Comparison of ENCODE assay signal across 22 cellular contexts in the genomic region with DNA sequence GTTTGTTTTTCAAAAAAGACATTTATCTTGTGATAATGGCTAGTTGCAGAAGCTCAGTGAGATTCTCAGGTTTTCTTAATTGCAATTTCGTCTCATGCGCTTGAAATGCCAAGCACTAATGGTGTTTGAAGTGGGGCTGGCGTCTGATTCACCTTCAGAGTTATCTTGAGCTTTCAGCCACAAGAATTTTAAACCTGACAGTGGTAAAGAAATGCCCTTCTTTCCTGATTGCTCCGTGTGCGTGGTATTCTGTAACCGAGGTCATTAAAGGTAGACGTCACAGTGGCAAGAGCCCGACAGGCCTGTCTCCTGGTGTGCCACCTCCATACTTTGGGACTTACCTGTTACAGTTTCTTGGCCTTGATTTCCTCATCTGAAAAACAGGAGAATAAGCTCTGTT.
DNase-seq lines count a peak whose midpoint lies in the region; ATAC-seq and TF ChIP-seq lines count a peak whose summit lies in the region.
"Had no signal": no experiment of that assay in that cellular context is flagged by ENCODE, and none has a peak within 500 bp of the region (broad histone marks: within the 10 kb centered on the region; RNA-seq: fewer than 3 reads in every experiment).

No MANE protein-coding gene starts in this region.

- no peak for DNase-seq in Right ventricle myocardium superior
- no peak for DNase-seq in left cardiac atrium
- DNase-seq in Daoy (ENCODE audit: low read depth), result peak; percentile 84
- DNase-seq in glomerular visceral epithelial cell (ENCODE audit: extremely low spot score), result peak; percentile 38
- no peak for DNase-seq in psoas muscle
- no peak for DNase-seq in stimulated activated naive CD4-positive, alpha-beta T cell (lab: John Stamatoyannopoulos, UW)
- DNase-seq in mesendoderm, result no peak
- no peak for DNase-seq in NOMO-1 treated with DMSO at 0.1 percent for 48 hours (lab: John Stamatoyannopoulos, UW; ENCODE audit: unreplicated experiment)
- DNase-seq: 8988T; CD4-positive, alpha-beta T cell; Karpas-422; NCI-H1105 treated with DMSO at 0.1 percent for 48 hours; NCI-H2029; NCI-H226; NCI-H510A; NCI-H69; SIG-M5 had no signal

- no peak for TF ChIP-seq CTCF in psoas muscle (IDR thresholded peaks at IDR 0.05)

- H3K4me3 ChIP-seq in psoas muscle, result no peak overlapping the region
- no peak overlapping the region for H3K4me3 ChIP-seq in mesendoderm (ENCODE audit: low read length)
- H3K4me3 ChIP-seq: BLaER1, SK-N-MC had no signal

- no peak overlapping the region for H3K18ac ChIP-seq in mesendoderm (ENCODE audit: low read length)

- peak; percentile 19 for ATAC-seq in Right ventricle myocardium superior (ENCODE audit: poor library complexity)
- no peak for ATAC-seq in left cardiac atrium
- no peak for ATAC-seq in psoas muscle
- ATAC-seq: HepG2, Panc1 had no signal

- no peak overlapping the region for H2BK120ac ChIP-seq in mesendoderm (ENCODE audit: low read depth, low read length)

- no peak overlapping the region for H2BK5ac ChIP-seq in mesendoderm (ENCODE audit: low read length)

- H3K56ac ChIP-seq in mesendoderm (ENCODE audit: low read length), result no peak overlapping the region

- no peak overlapping the region for H4K5ac ChIP-seq in mesendoderm (ENCODE audit: low read length)

- H3K4me2 ChIP-seq in mesendoderm (ENCODE audit: low read length), result no peak overlapping the region
- H3K4me2 ChIP-seq: BLaER1 had no signal

- H3K9me3 ChIP-seq in psoas muscle, result no peaks in the 10 kb centered on the region
- H3K9me3 ChIP-seq: BLaER1 had no signal

- no peaks in the 10 kb centered on the region for H3K79me1 ChIP-seq in mesendoderm (ENCODE audit: low read length)

- intact Hi-C loops in Right ventricle myocardium superior (cut with DNase I) (no loop called here), left cardiac atrium (cut with DNase I) (no loop called here), psoas muscle (cut with DNase I) (no loop called here)

- no peak overlapping the region for H2BK15ac ChIP-seq in mesendoderm (replicated peaks; ENCODE audit: low read depth)

- H3K9ac ChIP-seq in mesendoderm (ENCODE audit: low read length), result no peak overlapping the region
- H3K9ac ChIP-seq: BLaER1 had no signal

- no peak overlapping the region for H3K23ac ChIP-seq in mesendoderm (ENCODE audit: low read length)

- peak overlapping the region; percentile 37 for H3K27ac ChIP-seq in psoas muscle
- H3K27ac ChIP-seq in mesendoderm (ENCODE audit: low read depth, low read length), result no peak overlapping the region
- H3K27ac ChIP-seq: BLaER1, RWPE1, SK-N-MC had no signal

- H3K36me3 ChIP-seq in psoas muscle (ENCODE audit: insufficient read depth in 1 of 2, low read depth in 1 of 2) (no peaks in the 10 kb centered on the region), mesendoderm (ENCODE audit: control insufficient read depth, insufficient read depth, low read length) (no peaks in the 10 kb centered on the region)
- H3K36me3 ChIP-seq: BLaER1 had no signal

- WGBS in psoas muscle, 3 donors, result 76 to 85% (median 84%) methylated on average over 8 of the region's 8 CpGs
- WGBS in mesendoderm (ENCODE audit: extremely low coverage, insufficient coverage, low lambda C conversion rate), result no CpG with 5 or more reads among the region's 8 CpGs

- H3K27me3 ChIP-seq in psoas muscle (ENCODE audit: insufficient read depth in 3 of 3, low read length in 2 of 3) (no peaks in the 10 kb centered on the region), mesendoderm (ENCODE audit: insufficient read depth, low read length, poor library complexity) (no peaks in the 10 kb centered on the region)
- H3K27me3 ChIP-seq: BLaER1 had no signal

- H3K4ac ChIP-seq in mesendoderm (ENCODE audit: low read depth, low read length), result no peak overlapping the region

- peaks cover 22% of the 10 kb centered on the region for H3K4me1 ChIP-seq in psoas muscle
- H3K4me1 ChIP-seq in mesendoderm (ENCODE audit: control insufficient read depth, low read depth, low read length), result no peaks in the 10 kb centered on the region
- H3K4me1 ChIP-seq: BLaER1 had no signal

- H2AK5ac ChIP-seq in mesendoderm (ENCODE audit: low read length), result no peak overlapping the region

- H4K8ac ChIP-seq in mesendoderm (ENCODE audit: low read depth, low read length), result no peak overlapping the region

- H3K79me2 ChIP-seq in mesendoderm (ENCODE audit: control insufficient read depth, insufficient read depth, low read length), result no peaks in the 10 kb centered on the region

Comparison
In these comparisons a context has a peak if more than half of its experiments do, and no peak if none do; other contexts are left out.
1. DNase-seq: peak in Daoy (single experiment) and glomerular visceral epithelial cell (single experiment); none in Right ventricle myocardium superior (single experiment), left cardiac atrium (single experiment), psoas muscle (0 of 2), stimulated activated naive CD4-positive, alpha-beta T cell (0 of 6), mesendoderm (single experiment) and NOMO-1 treated with DMSO at 0.1 percent for 48 hours (single experiment).